ENCODE assay signal across 10 cellular contexts in genomic region chr16:3087243-3087791, GRCh38. TPM values are rescaled to one million over a fixed set of nuclear protein-coding genes. Genes with fewer than 3 reads are reported as not detected.
DNase-seq lines count a peak whose midpoint lies in the region; ATAC-seq and TF ChIP-seq lines count a peak whose summit lies in the region.
"Had no signal": no experiment of that assay in that cellular context is flagged by ENCODE, and none has a peak within 500 bp of the region (broad histone marks: within the 10 kb centered on the region; RNA-seq: fewer than 3 reads in every experiment).

No MANE protein-coding gene starts in this region.

- intact Hi-C loops in Right ventricle myocardium inferior (cut with DNase I) (loop anchor here (2.0 kb wide), 1 partner anchor 29 kb away; no protein-coding TSS in a partner anchor), cardiac septum (cut with DNase I) (no loop called here)

- TF ChIP-seq CTCF in cardiac fibroblast (IDR thresholded peaks at IDR 0.05; ENCODE audit: low read depth, low read length) (peak; percentile 44), foreskin fibroblast (IDR thresholded peaks at IDR 0.05; ENCODE audit: low read depth, low read length) (no peak)

- peak; percentile 69 for ATAC-seq in Right ventricle myocardium inferior
- ATAC-seq in GM21529 (IDR thresholded peaks at IDR 0.05; ENCODE audit: unreplicated experiment): no peak

- H3K4me3 ChIP-seq in cardiac fibroblast (replicated peaks in 1 of 2; ENCODE audit: low read depth in 2 of 2, low read length in 2 of 2): no peak overlapping the region
- H3K4me3 ChIP-seq in foreskin fibroblast (ENCODE audit: low read depth in 1 of 2, low read length in 2 of 2): no peak overlapping the region

- DNase-seq in Right ventricle myocardium inferior (ENCODE audit: missing footprints): no peak
- no peak for DNase-seq in cardiac septum (ENCODE audit: low spot score)
- DNase-seq in cardiac fibroblast (ENCODE audit: low read depth in 2 of 2): peak in 1 of 2 donors; percentile 32
- peak; percentile 65 to 88 for DNase-seq in lung microvascular endothelial cell (ENCODE audit: low read depth in 2 of 2)
- DNase-seq in hypothalamus (lab: John Stamatoyannopoulos, UW): no peak
- DNase-seq in AG08396 (ENCODE audit: low spot score): no peak
- no peak for DNase-seq in foreskin fibroblast
- DNase-seq: activated gamma-delta T cell treated with Interleukin-2 at 50 U/mL for 16 hours, NCI-H524 treated with DMSO at 0.1 percent for 48 hours had no signal

RNA-seq across cellular contexts. Expression of gene ZSCAN10, which starts 11.8 kb away (rescaled TPM):
- total RNA-seq in Right ventricle myocardium inferior (not detected), cardiac septum (not detected), lung microvascular endothelial cell (under 0.01 TPM in 1 of 2 replicates, not detected in the other)

RNA-seq across cellular contexts. Expression of gene IL32, which starts 21.9 kb away (rescaled TPM):
- 57.8 TPM for total RNA-seq in Right ventricle myocardium inferior
- 32.3 TPM for total RNA-seq in cardiac septum
- 26.2 and 36.6 TPM in 2 replicates for total RNA-seq in lung microvascular endothelial cell

RNA-seq across cellular contexts. Expression of gene ZNF205, which starts 25.1 kb away (rescaled TPM):
- 7.4 TPM for total RNA-seq in Right ventricle myocardium inferior
- total RNA-seq in cardiac septum: 6.5 TPM
- 12.3 and 12.6 TPM in 2 replicates for total RNA-seq in lung microvascular endothelial cell

RNA-seq across cellular contexts. Expression of gene MMP25, which starts 41.0 kb away (rescaled TPM):
- 1.7 TPM for total RNA-seq in Right ventricle myocardium inferior
- 3.0 TPM for total RNA-seq in cardiac septum
- under 0.01 TPM in 2 replicates for total RNA-seq in lung microvascular endothelial cell

RNA-seq across cellular contexts. Expression of gene ZNF213, which starts 47.5 kb away (rescaled TPM):
- total RNA-seq in Right ventricle myocardium inferior (6.2 TPM), cardiac septum (7.5 TPM), lung microvascular endothelial cell (2.8 and 3.2 TPM in 2 replicates)

Comparison
In these comparisons a context has a peak if more than half of its experiments do, and no peak if none do; other contexts are left out.
1. DNase-seq: peak in lung microvascular endothelial cell (2 of 2); none in Right ventricle myocardium inferior (single experiment), cardiac septum (single experiment), hypothalamus (0 of 51), AG08396 (single experiment) and foreskin fibroblast (0 of 2).